In genomic region chr18:8858888-8859511, GRCh38 we compare ENCODE assay signal across 12 cellular contexts.
A peak's percentile ranks its signal among the peaks of the same experiment; 100 is the strongest.
DNase-seq lines count a peak whose midpoint lies in the region; ATAC-seq and TF ChIP-seq lines count a peak whose summit lies in the region.
"Had no signal": no experiment of that assay in that cellular context is flagged by ENCODE, and none has a peak within 500 bp of the region (broad histone marks: within the 10 kb centered on the region; RNA-seq: fewer than 3 reads in every experiment).

No MANE protein-coding gene starts in this region.

- no peak overlapping the region for H3K4me3 Mint-ChIP-seq in activated T-cell treated with anti-CD3 and anti-CD28 coated beads, Interleukin-2, amount 50 U/mL, for 24 hours

- no peak for TF ChIP-seq CTCF in epithelial cell of esophagus (IDR thresholded peaks at IDR 0.05; ENCODE audit: insufficient read depth, low read depth, low read length, missing control alignments)

- H3K27me3 ChIP-seq in MG63: no peaks in the 10 kb centered on the region
- H3K27me3 ChIP-seq: testis had no signal

- H3K36me3 ChIP-seq in MG63: no peaks in the 10 kb centered on the region

- H3K27ac Mint-ChIP-seq in activated T-cell treated with anti-CD3 and anti-CD28 coated beads, Interleukin-2, amount 50 U/mL, for 24 hours: no peak overlapping the region

- DNase-seq in AG20443 (ENCODE audit: low spot score) (peak; percentile 87), MG63 (peak; percentile 59), epithelial cell of esophagus (ENCODE audit: low read depth) (peak; percentile 98), non-pigmented ciliary epithelial cell (ENCODE audit: low read depth) (peak; percentile 94), OCI-M2 (lab: John Stamatoyannopoulos, UW; ENCODE audit: unreplicated experiment) (no peak), caudate nucleus (lab: John Stamatoyannopoulos, UW) (no peak)
- DNase-seq in activated T-cell treated with anti-CD3 and anti-CD28 coated beads, Interleukin-2, amount 50 U/mL, for 24 hours: no peak
- DNase-seq: activated naive CD4-positive, alpha-beta T cell treated with anti-CD3 and anti-CD28 coated beads, Interleukin-2, amount 50 U/mL, for 16 hours; NCI-H1417; stimulated activated CD4-positive, alpha-beta T cell treated with anti-CD3 and anti-CD28 coated beads, Interleukin-2, amount 100 ng/mL, for 24 hours; testis had no signal

- no peak overlapping the region for H3K27ac ChIP-seq in caudate nucleus (ENCODE audit: low read depth, low read length)
- H3K27ac ChIP-seq: testis had no signal

- H3K4me1 Mint-ChIP-seq in activated T-cell treated with anti-CD3 and anti-CD28 coated beads, Interleukin-2, amount 50 U/mL, for 24 hours (ENCODE audit: low read depth): no peaks in the 10 kb centered on the region

- peaks cover 4% of the 10 kb centered on the region for H3K27me3 Mint-ChIP-seq in activated T-cell treated with anti-CD3 and anti-CD28 coated beads, Interleukin-2, amount 50 U/mL, for 24 hours

- no peaks in the 10 kb centered on the region for H3K36me3 Mint-ChIP-seq in activated T-cell treated with anti-CD3 and anti-CD28 coated beads, Interleukin-2, amount 50 U/mL, for 24 hours (ENCODE audit: low read depth)

- no peak for ATAC-seq in GM18873 (IDR thresholded peaks at IDR 0.05; ENCODE audit: low FRiP score, unreplicated experiment)

- H3K9me3 ChIP-seq in MG63: peaks cover 6% of the 10 kb centered on the region; the same call in 1 of the 2 replicates
- H3K9me3 ChIP-seq: testis had no signal

- H3K9me3 Mint-ChIP-seq in activated T-cell treated with anti-CD3 and anti-CD28 coated beads, Interleukin-2, amount 50 U/mL, for 24 hours: no peaks in the 10 kb centered on the region

- no peak overlapping the region for H3K4me3 ChIP-seq in MG63
- no peak overlapping the region for H3K4me3 ChIP-seq in epithelial cell of esophagus (ENCODE audit: low read length)
- H3K4me3 ChIP-seq: testis had no signal

Comparison
In these comparisons a context has a peak if more than half of its experiments do, and no peak if none do; other contexts are left out.
1. DNase-seq: peak in AG20443 (single experiment), MG63 (single experiment), epithelial cell of esophagus (single experiment) and non-pigmented ciliary epithelial cell (single experiment); none in OCI-M2 (single experiment), caudate nucleus (0 of 61) and activated T-cell treated with anti-CD3 and anti-CD28 coated beads, Interleukin-2, amount 50 U/mL, for 24 hours (single experiment).